ENCODE assay signal across 24 cellular contexts in the genomic region with DNA sequence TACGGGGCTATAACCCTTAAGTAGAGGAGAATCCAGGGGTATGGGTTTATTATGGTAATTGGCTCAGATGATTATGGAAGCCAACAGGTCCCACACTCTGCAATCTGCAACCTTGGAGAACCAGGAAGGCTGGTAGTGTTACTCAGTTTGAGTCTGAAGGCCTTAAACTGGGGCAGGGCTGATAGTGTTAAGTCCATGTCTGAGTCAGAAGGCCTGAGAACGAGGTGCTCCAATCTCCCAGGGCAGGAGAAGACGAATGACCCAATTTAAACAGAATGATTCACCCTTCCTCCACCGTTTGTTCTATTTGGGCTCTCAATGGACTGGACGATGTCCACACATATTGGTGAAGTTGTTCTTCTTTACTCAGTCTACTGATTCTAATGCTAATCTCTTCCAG.
DNase-seq lines count a peak whose midpoint lies in the region; ATAC-seq and TF ChIP-seq lines count a peak whose summit lies in the region.
"Had no signal": no experiment of that assay in that cellular context is flagged by ENCODE, and none has a peak within 500 bp of the region (broad histone marks: within the 10 kb centered on the region; RNA-seq: fewer than 3 reads in every experiment).

No MANE protein-coding gene starts in this region.

- no peak overlapping the region for H3K9ac ChIP-seq in endodermal cell (ENCODE audit: extremely low read depth, low read length, poor library complexity, severe bottlenecking)

- H3K27me3 ChIP-seq in endodermal cell (ENCODE audit: control insufficient read depth, insufficient read depth, low read length, poor library complexity, severe bottlenecking) (no peaks in the 10 kb centered on the region), hepatocyte (no peaks in the 10 kb centered on the region), esophagus squamous epithelium (no peaks in the 10 kb centered on the region)
- H3K27me3 ChIP-seq: SJSA1 had no signal

- no peak overlapping the region for H3K27ac Mint-ChIP-seq in endodermal cell
- H3K27ac Mint-ChIP-seq: CD8-positive, alpha-beta T cell; GM23338; HFFc6 had no signal

- peaks cover 5% of the 10 kb centered on the region for H3K36me3 Mint-ChIP-seq in endodermal cell (ENCODE audit: low read depth)
- H3K36me3 Mint-ChIP-seq: CD8-positive, alpha-beta T cell had no signal

- H2AFZ ChIP-seq in hepatocyte = no peak overlapping the region
- H2AFZ ChIP-seq: GM23338, PC-9 had no signal

- H3K4me3 ChIP-seq in endodermal cell (ENCODE audit: low read length) (peak overlapping the region; percentile 71), hepatocyte (no peak overlapping the region), esophagus squamous epithelium (no peak overlapping the region)
- H3K4me3 ChIP-seq: GM23338, HAP-1, PC-9, SJSA1 had no signal

- no peaks in the 10 kb centered on the region for H3K79me2 ChIP-seq in hepatocyte

- no peak for TF ChIP-seq POLR2A in esophagus squamous epithelium (IDR thresholded peaks at IDR 0.05)

- H3K9me2 ChIP-seq in hepatocyte (replicated peaks; ENCODE audit: insufficient read depth) = no peaks in the 10 kb centered on the region

- H3K9me3 ChIP-seq in endodermal cell (ENCODE audit: control insufficient read depth, low read length) (peaks cover 54% of the 10 kb centered on the region), hepatocyte (ENCODE audit: low read depth) (no peaks in the 10 kb centered on the region), esophagus squamous epithelium (no peaks in the 10 kb centered on the region)
- H3K9me3 ChIP-seq: Caco-2, HAP-1, SJSA1 had no signal

- no peaks in the 10 kb centered on the region for H3K27me3 Mint-ChIP-seq in endodermal cell (ENCODE audit: insufficient read depth)

- intact Hi-C loops in esophagus squamous epithelium (cut with DNase I) = no loop called here

- H3K4me1 Mint-ChIP-seq in endodermal cell = peaks cover 4% of the 10 kb centered on the region

- no peaks in the 10 kb centered on the region for H4K20me1 ChIP-seq in hepatocyte (ENCODE audit: insufficient read depth, poor library complexity, severe bottlenecking)

- H3K4me3 Mint-ChIP-seq in endodermal cell = no peak overlapping the region
- H3K4me3 Mint-ChIP-seq: CD8-positive, alpha-beta T cell; GM23338; HFFc6 had no signal

- H3K4me2 ChIP-seq in hepatocyte = no peak overlapping the region
- H3K4me2 ChIP-seq: PC-9 had no signal

- TF ChIP-seq CTCF in endodermal cell (conservative IDR thresholded peaks at IDR 0.05) = no peak
- TF ChIP-seq CTCF in hepatocyte (IDR thresholded peaks at IDR 0.05; ENCODE audit: poor library complexity) = no peak
- no peak for TF ChIP-seq CTCF in esophagus squamous epithelium (IDR thresholded peaks at IDR 0.05)

- H3K9me3 Mint-ChIP-seq in endodermal cell = peaks cover 38% of the 10 kb centered on the region
- H3K9me3 Mint-ChIP-seq: CD8-positive, alpha-beta T cell had no signal

- H3K36me3 ChIP-seq in endodermal cell (ENCODE audit: control insufficient read depth, insufficient read depth, low read length) = no peaks in the 10 kb centered on the region
- no peaks in the 10 kb centered on the region for H3K36me3 ChIP-seq in hepatocyte (replicated peaks; ENCODE audit: insufficient read depth, low read depth)
- no peaks in the 10 kb centered on the region for H3K36me3 ChIP-seq in esophagus squamous epithelium
- H3K36me3 ChIP-seq: HAP-1, SJSA1 had no signal

- ATAC-seq in HG02870 (IDR thresholded peaks at IDR 0.05; ENCODE audit: unreplicated experiment) = no peak
- ATAC-seq: CD8-positive, alpha-beta T cell; GM23338 had no signal

- H3K27ac ChIP-seq in endodermal cell (ENCODE audit: low read depth, low read length) (no peak overlapping the region), hepatocyte (no peak overlapping the region), esophagus squamous epithelium (no peak overlapping the region)
- H3K27ac ChIP-seq: PC-9, SJSA1 had no signal

- H3K4me1 ChIP-seq in endodermal cell (ENCODE audit: control insufficient read depth, insufficient read depth, low read length) = no peaks in the 10 kb centered on the region
- no peaks in the 10 kb centered on the region for H3K4me1 ChIP-seq in hepatocyte (ENCODE audit: insufficient read depth)
- no peaks in the 10 kb centered on the region for H3K4me1 ChIP-seq in esophagus squamous epithelium
- H3K4me1 ChIP-seq: HAP-1, SJSA1 had no signal

- DNase-seq in LHCN-M2 (ENCODE audit: low read depth) = peak; percentile 6
- DNase-seq in endodermal cell = no peak
- DNase-seq in hepatocyte (ENCODE audit: low spot score) = peak; percentile 6
- no peak for DNase-seq in DMS79 (lab: John Stamatoyannopoulos, UW)
- no peak for DNase-seq in iPS-NIHi7 (ENCODE audit: extremely low spot score)
- DNase-seq in esophagus squamous epithelium (lab: John Stamatoyannopoulos, UW) = no peak
- DNase-seq: C1 segment of cervical spinal cord; Caco-2; CD8-positive, alpha-beta T cell; HFFc6; IMR-90; KG1; NCI-H1092; NCI-H1417 treated with DMSO at 0.1 percent for 48 hours; NCI-H1694 treated with DMSO at 0.1 percent for 48 hours; NCI-H2081; NCI-H2227 treated with DMSO at 0.1 percent for 48 hours; NCI-H526 treated with DMSO at 0.1 percent for 48 hours; PC-9; Right ventricle myocardium superior had no signal

- WGBS in endodermal cell (ENCODE audit: insufficient coverage in 1 of 2, insufficient read length in 1 of 2), 2 experiments = 92 to 100% methylated on average over 3 to 5 of the region's 5 CpGs
- WGBS in hepatocyte (ENCODE audit: low lambda C conversion rate, missing lambda C conversion rate) = 71% methylated on average over 5 of the region's 5 CpGs
- 44 to 54% methylated on average over 5 of the region's 5 CpGs for WGBS in esophagus squamous epithelium, 2 donors

Comparison
In these comparisons a context has a peak if more than half of its experiments do, and no peak if none do; other contexts are left out.
1. DNase-seq: peak in LHCN-M2 (single experiment) and hepatocyte (single experiment); none in endodermal cell (single experiment), DMS79 (single experiment), iPS-NIHi7 (single experiment) and esophagus squamous epithelium (single experiment).